Comparison of ENCODE assay signal across 8 cellular contexts in genomic region chr15:65862682-65863081, GRCh38. TPM values are rescaled to one million over a fixed set of nuclear protein-coding genes. Genes with fewer than 3 reads are reported as not detected.
DNase-seq lines count a peak whose midpoint lies in the region; ATAC-seq and TF ChIP-seq lines count a peak whose summit lies in the region.

No MANE protein-coding gene starts in this region.

- no peak overlapping the region for H3K27ac ChIP-seq in SJSA1

- H3K4me1 Mint-ChIP-seq in activated naive CD4-positive, alpha-beta T cell treated with anti-CD3 and anti-CD28 coated beads for 36 hours (ENCODE audit: low read depth): peaks cover 12% of the 10 kb centered on the region
- peaks cover 17 to 22% of the 10 kb centered on the region in 2 donors for H3K4me1 Mint-ChIP-seq in immature natural killer cell

- peak; percentile 68 for TF ChIP-seq CTCF in GM12872 (IDR thresholded peaks at IDR 0.05; ENCODE audit: insufficient read depth, low read depth, low read length)

- no peak overlapping the region for H3K4me3 ChIP-seq in SJSA1

- no peak for ATAC-seq in GM18861 (IDR thresholded peaks at IDR 0.05; ENCODE audit: unreplicated experiment)

- H3K9me3 Mint-ChIP-seq in activated naive CD4-positive, alpha-beta T cell treated with anti-CD3 and anti-CD28 coated beads for 36 hours: no peaks in the 10 kb centered on the region
- H3K9me3 Mint-ChIP-seq in immature natural killer cell: no peaks in the 10 kb centered on the region

- no peaks in the 10 kb centered on the region for H3K36me3 Mint-ChIP-seq in activated naive CD4-positive, alpha-beta T cell treated with anti-CD3 and anti-CD28 coated beads for 36 hours (ENCODE audit: low read depth)
- H3K36me3 Mint-ChIP-seq in immature natural killer cell: no peaks in the 10 kb centered on the region

- DNase-seq in HS-27A (ENCODE audit: low read depth) (peak; percentile 74), SJSA1 (ENCODE audit: low read depth in 1 of 2, low spot score in 2 of 2) (peak; percentile 47 to 76), immature natural killer cell (peak; percentile 48 to 54 (median 48)), KG1 (lab: John Stamatoyannopoulos, UW) (no peak)
- DNase-seq in activated naive CD4-positive, alpha-beta T cell treated with anti-CD3 and anti-CD28 coated beads for 36 hours: peak; percentile 85
- DNase-seq in stimulated activated CD8-positive, alpha-beta memory T cell treated with anti-CD3 and anti-CD28 coated beads, Interleukin-4, amount 100 ng/mL, for 4 hours (ENCODE audit: low read depth in 2 of 2, low spot score in 1 of 2): peak; percentile 8 to 30

- intact Hi-C loops in activated naive CD4-positive, alpha-beta T cell treated with anti-CD3 and anti-CD28 coated beads for 36 hours (cut with micrococcal nuclease): loop anchor here (1.0 to 2.0 kb wide), 3 partner anchors 54 to 329 kb away; no protein-coding TSS in a partner anchor

- H3K27ac Mint-ChIP-seq in activated naive CD4-positive, alpha-beta T cell treated with anti-CD3 and anti-CD28 coated beads for 36 hours: no peak overlapping the region
- H3K27ac Mint-ChIP-seq in immature natural killer cell: peak overlapping the region in 1 of 6 donors; percentile 55

- H3K27me3 ChIP-seq in SJSA1 (replicated peaks): no peaks in the 10 kb centered on the region

- H3K4me3 Mint-ChIP-seq in activated naive CD4-positive, alpha-beta T cell treated with anti-CD3 and anti-CD28 coated beads for 36 hours: no peak overlapping the region
- no peak overlapping the region for H3K4me3 Mint-ChIP-seq in immature natural killer cell

- no peaks in the 10 kb centered on the region for H3K4me1 ChIP-seq in SJSA1 (replicated peaks)

- CTCF ChIA-PET in activated naive CD4-positive, alpha-beta T cell treated with anti-CD3 and anti-CD28 coated beads for 36 hours (lab: Charles Lee): interaction anchor here (0.6 to 3.7 kb wide), 29 partner anchors 10 to 427 kb away, joined by 3 to 17 read pairs (median 4); no protein-coding TSS in a partner anchor

- H3K9me3 ChIP-seq in SJSA1 (replicated peaks): no peaks in the 10 kb centered on the region

- H3K36me3 ChIP-seq in SJSA1: no peaks in the 10 kb centered on the region

- H3K27me3 Mint-ChIP-seq in activated naive CD4-positive, alpha-beta T cell treated with anti-CD3 and anti-CD28 coated beads for 36 hours (ENCODE audit: low read depth): no peaks in the 10 kb centered on the region
- peaks cover 0 to 8% (median 0%) of the 10 kb centered on the region in 3 donors for H3K27me3 Mint-ChIP-seq in immature natural killer cell (ENCODE audit: low read depth in 3 of 3)

RNA-seq across cellular contexts. Expression of gene RAB11A, which starts 6.6 kb away (rescaled TPM):
- 196 and 205 TPM in 2 replicates for total RNA-seq in SJSA1 (2014; rRNA removed; shearing (Covaris generic))
- total RNA-seq in activated naive CD4-positive, alpha-beta T cell treated with anti-CD3 and anti-CD28 coated beads for 36 hours: 100 to 1,000 TPM; 151 to 157 TPM
- 100 to 1,000 TPM; 178 to 238 (median 228) TPM for polyA plus RNA-seq in immature natural killer cell
